Comparison of ENCODE assay signal across 1 cellular context in the genomic region with DNA sequence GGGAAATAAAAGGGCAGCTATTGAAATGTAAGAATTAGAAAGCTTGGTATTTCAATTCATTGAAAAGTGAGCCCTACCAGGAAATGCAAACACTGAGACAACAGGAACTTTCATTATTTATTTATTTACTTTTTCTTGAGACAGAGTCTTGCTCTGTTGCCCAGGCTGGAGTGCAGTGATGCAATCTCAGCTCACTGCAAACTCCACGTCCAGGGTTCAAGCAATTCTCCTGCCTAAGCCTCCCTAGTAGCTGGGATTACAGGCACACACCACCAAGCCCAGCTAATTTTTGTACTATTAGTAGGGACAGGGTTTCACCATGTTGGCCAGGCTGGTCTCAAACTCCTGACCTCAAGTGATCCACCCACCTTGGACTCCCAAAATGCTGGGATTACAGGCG.
TF ChIP-seq lines count a peak whose summit lies in the region.
"Not testable (repeated sequence)": the region's sequence is repeated elsewhere in the genome, so short reads cannot be mapped to it uniquely, and the experiment has no call there.

No MANE protein-coding gene starts in this region.

TF ChIP-seq in K562, 482 proteins besides CTCF, POLR2A, EP300 and RAD21:
- TF ChIP-seq CEBPB (tag; IDR thresholded peaks at IDR 0.05): peak; percentile 35; the same call in 1 of the 2 replicates
- TF ChIP-seq CEBPG (CRISPR knock-in tag; IDR thresholded peaks at IDR 0.05): not testable (repeated sequence)
- 0 out of 4 replicates have a peak, but pooled peaks of 1 of the 2 experiments have one; percentile 16 for TF ChIP-seq CEBPG (tag; conservative IDR thresholded peaks at IDR 0.05 in 1 of 2, IDR thresholded peaks at IDR 0.05 in 1 of 2)
- TF ChIP-seq ZNF121 (CRISPR knock-in tag; conservative IDR thresholded peaks at IDR 0.05): peak; percentile 19; the same call in 1 of the 2 replicates
TF ChIP-seq in K562: peak in this region for 3; not testable (repeated sequence) for 479.
